Comparison of ENCODE assay signal across 21 cellular contexts in the genomic region with DNA sequence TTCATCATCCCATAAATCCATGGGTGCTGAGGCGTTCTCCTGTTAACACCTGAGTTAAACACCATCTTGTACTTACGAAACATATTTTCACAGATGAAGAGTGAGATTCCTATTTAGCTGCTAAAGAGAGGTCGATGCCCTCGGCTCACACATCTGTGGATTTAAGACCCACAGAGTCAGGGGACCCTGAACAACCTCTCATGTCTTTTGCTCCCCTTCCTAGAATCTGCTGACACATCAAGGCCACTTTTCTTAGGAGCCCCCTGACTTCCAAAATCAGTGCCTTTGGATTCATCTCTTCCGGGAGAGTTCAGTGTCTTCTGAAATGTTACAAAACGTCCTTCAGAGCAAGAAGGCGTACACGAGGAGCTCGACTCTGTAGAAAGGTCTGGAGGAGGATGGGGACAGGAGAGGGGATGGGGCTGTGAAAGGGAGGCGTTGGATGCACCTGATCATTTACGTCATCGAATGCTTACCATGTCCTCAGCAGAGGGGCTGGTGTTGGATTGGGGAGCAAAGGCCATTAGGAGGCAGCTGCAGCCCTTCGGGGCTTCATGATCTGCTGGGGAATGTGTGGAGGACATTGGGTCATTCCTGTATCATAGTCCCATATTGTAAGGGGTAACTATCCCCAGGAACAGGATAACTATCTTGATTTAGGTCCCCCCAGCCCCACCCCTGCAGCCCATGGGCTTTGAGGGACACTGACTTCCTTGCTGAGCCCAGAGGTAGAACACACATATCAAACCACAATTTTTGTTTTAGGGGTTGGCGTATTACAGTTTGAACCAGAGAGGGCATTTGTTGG. TPM values are rescaled to one million over a fixed set of nuclear protein-coding genes. Genes with fewer than 3 reads are reported as not detected.
A peak's percentile ranks its signal among the peaks of the same experiment; 100 is the strongest.
DNase-seq lines count a peak whose midpoint lies in the region; ATAC-seq, FAIRE-seq and TF ChIP-seq lines count a peak whose summit lies in the region.
"Had no signal": no experiment of that assay in that cellular context is flagged by ENCODE, and none has a peak within 500 bp of the region (broad histone marks: within the 10 kb centered on the region; RNA-seq: fewer than 3 reads in every experiment).

No MANE protein-coding gene starts in this region.

- intact Hi-C loops in Caco-2 (cut with micrococcal nuclease; ENCODE audit: unreplicated experiment): no loop called here
- intact Hi-C loops in pancreas (cut with DNase I): no loop called here
- intact Hi-C loops in stomach (cut with DNase I; ENCODE audit: low total_unique reads): no loop called here

- no peak for TF ChIP-seq EP300 in stomach (IDR thresholded peaks at IDR 0.05)

- peaks cover 5% of the 10 kb centered on the region; the same call in 1 of the 2 replicates for H3K9me3 ChIP-seq in Caco-2
- H3K9me3 ChIP-seq in pancreas: no peaks in the 10 kb centered on the region
- no peaks in the 10 kb centered on the region for H3K9me3 ChIP-seq in stomach
- H3K9me3 ChIP-seq: BE2C had no signal

- peak overlapping the region; percentile 65 to 88 (median 82) for H3K27ac ChIP-seq in pancreas
- H3K27ac ChIP-seq in stomach: peak overlapping the region in 3 of 5 donors; percentile 2 to 56 (median 52)

- H3K27me3 ChIP-seq in Caco-2 (replicated peaks; ENCODE audit: control insufficient read depth, insufficient read depth, low read length): no peaks in the 10 kb centered on the region
- H3K27me3 ChIP-seq in pancreas: no peaks in the 10 kb centered on the region
- H3K27me3 ChIP-seq in stomach: no peaks in the 10 kb centered on the region

- no peaks in the 10 kb centered on the region for H3K27me3 Mint-ChIP-seq in Caco-2 (ENCODE audit: insufficient read depth, unreplicated experiment)
- H3K27me3 Mint-ChIP-seq in chondrocyte (ENCODE audit: low read depth): peaks cover 2% of the 10 kb centered on the region
- peaks cover 18% of the 10 kb centered on the region for H3K27me3 Mint-ChIP-seq in activated naive CD8-positive, alpha-beta T cell treated with anti-CD3 and anti-CD28 coated beads for 36 hours

- DNase-seq in Caco-2 (peak in 1 of 2 experiments; percentile 38), chondrocyte (ENCODE audit: low spot score) (peak; percentile 28), pancreas (peak in 1 of 6 donors; percentile 14), stomach (no peak), NOMO-1 treated with dmso at 0.1 percent for 144 hours (lab: John Stamatoyannopoulos, UW; ENCODE audit: unreplicated experiment) (no peak), SIG-M5 treated with dmso at 0.1 percent for 504 hours (lab: John Stamatoyannopoulos, UW; ENCODE audit: unreplicated experiment) (no peak)
- DNase-seq in activated naive CD8-positive, alpha-beta T cell treated with anti-CD3 and anti-CD28 coated beads for 36 hours: no peak
- DNase-seq: ACHN; BE2C; C1 segment of cervical spinal cord; CD4-positive, CD25-positive, alpha-beta regulatory T cell; CD8-positive, alpha-beta memory T cell; COR-L47; H9 had no signal

- WGBS in pancreas, 2 donors: 54 to 55% methylated on average over 14 of the region's 14 CpGs
- WGBS in stomach, 5 donors: 73 to 87% (median 77%) methylated on average over 14 of the region's 14 CpGs

- TSS peak; percentile 66 for BruUV-seq in Caco-2 (replicated peaks; lab: Mats Ljungman, UMichigan)

- no peak overlapping the region for H3K4me3 ChIP-seq in Caco-2 (ENCODE audit: low read depth, low read length)
- no peak overlapping the region for H3K4me3 ChIP-seq in pancreas
- H3K4me3 ChIP-seq in stomach: no peak overlapping the region

- H3K4me1 Mint-ChIP-seq in Caco-2 (ENCODE audit: low read depth, unreplicated experiment) (peaks cover 52% of the 10 kb centered on the region), chondrocyte (ENCODE audit: low read depth) (peaks cover 6% of the 10 kb centered on the region)
- H3K4me1 Mint-ChIP-seq in activated naive CD8-positive, alpha-beta T cell treated with anti-CD3 and anti-CD28 coated beads for 36 hours: no peaks in the 10 kb centered on the region
- H3K4me1 Mint-ChIP-seq: CD4-positive, CD25-positive, alpha-beta regulatory T cell; CD8-positive, alpha-beta memory T cell had no signal

- no peak for TF ChIP-seq POLR2A in stomach (IDR thresholded peaks at IDR 0.05)

- H3K4me3 Mint-ChIP-seq in Caco-2 (ENCODE audit: unreplicated experiment) (peak overlapping the region; percentile 48), chondrocyte (ENCODE audit: unreplicated experiment) (no peak overlapping the region)
- H3K4me3 Mint-ChIP-seq in activated naive CD8-positive, alpha-beta T cell treated with anti-CD3 and anti-CD28 coated beads for 36 hours: no peak overlapping the region
- H3K4me3 Mint-ChIP-seq: CD4-positive, CD25-positive, alpha-beta regulatory T cell; CD8-positive, alpha-beta memory T cell; H9 had no signal

- TF ChIP-seq CTCF in Caco-2 (IDR thresholded peaks at IDR 0.05; ENCODE audit: insufficient read depth in 1 of 2, low read depth in 1 of 2, low read length in 1 of 2, severe bottlenecking in 1 of 2, unreplicated experiment in 1 of 2) (no peak), chondrocyte (IDR thresholded peaks at IDR 0.05) (no peak), pancreas (IDR thresholded peaks at IDR 0.05) (no peak), stomach (IDR thresholded peaks at IDR 0.05) (no peak)

- no peaks in the 10 kb centered on the region for H3K9me3 Mint-ChIP-seq in Caco-2 (ENCODE audit: unreplicated experiment)
- H3K9me3 Mint-ChIP-seq in chondrocyte (ENCODE audit: low read depth): no peaks in the 10 kb centered on the region
- no peaks in the 10 kb centered on the region for H3K9me3 Mint-ChIP-seq in activated naive CD8-positive, alpha-beta T cell treated with anti-CD3 and anti-CD28 coated beads for 36 hours
- H3K9me3 Mint-ChIP-seq: CD8-positive, alpha-beta memory T cell; H9 had no signal

- CTCF ChIA-PET in Caco-2 (lab: Charles Lee): interaction anchor here (0.6 to 1.6 kb wide), 6 partner anchors 13 to 216 kb away, joined by 3 to 12 read pairs (median 7); partner anchors contain the start of gene RRBP1

- H3K36me3 ChIP-seq in Caco-2 (ENCODE audit: control insufficient read depth, insufficient read depth, low read length): no peaks in the 10 kb centered on the region
- H3K36me3 ChIP-seq in pancreas: no peaks in the 10 kb centered on the region
- H3K36me3 ChIP-seq in stomach: no peaks in the 10 kb centered on the region
- H3K36me3 ChIP-seq: BE2C had no signal

- peaks cover 32% of the 10 kb centered on the region for H3K36me3 Mint-ChIP-seq in Caco-2 (ENCODE audit: insufficient read depth, unreplicated experiment)
- no peaks in the 10 kb centered on the region for H3K36me3 Mint-ChIP-seq in chondrocyte (ENCODE audit: low read depth)
- H3K36me3 Mint-ChIP-seq in activated naive CD8-positive, alpha-beta T cell treated with anti-CD3 and anti-CD28 coated beads for 36 hours: no peaks in the 10 kb centered on the region
- H3K36me3 Mint-ChIP-seq: CD4-positive, CD25-positive, alpha-beta regulatory T cell; CD8-positive, alpha-beta memory T cell had no signal

- H3K4me1 ChIP-seq in Caco-2 (peaks cover 57% of the 10 kb centered on the region), pancreas (peaks cover 0 to 12% (median 6%) of the 10 kb centered on the region in 3 donors), stomach (peaks cover 0 to 15% (median 2%) of the 10 kb centered on the region in 4 donors)
- H3K4me1 ChIP-seq: BE2C had no signal

- H3K27ac Mint-ChIP-seq in Caco-2 (ENCODE audit: unreplicated experiment) (peak overlapping the region; percentile 95), chondrocyte (ENCODE audit: unreplicated experiment) (no peak overlapping the region)
- H3K27ac Mint-ChIP-seq in activated naive CD8-positive, alpha-beta T cell treated with anti-CD3 and anti-CD28 coated beads for 36 hours: no peak overlapping the region
- H3K27ac Mint-ChIP-seq: CD4-positive, CD25-positive, alpha-beta regulatory T cell; H9 had no signal

- peak in 2 of 4 donors; percentile 8 to 16 for ATAC-seq in pancreas

- POLR2A ChIA-PET in Caco-2 (lab: Charles Lee): interaction anchor here (0.5 to 2.4 kb wide), 4 partner anchors 13 to 153 kb away, joined by 3 to 23 read pairs (median 11); partner anchors contain the start of genes DSTN and RRBP1

- no peak for FAIRE-seq in pancreas (lab: Jason Lieb, UNC)
- FAIRE-seq: D721Med, G401.6, GM12891, GM19239, H1 had no signal

RNA-seq across cellular contexts. Expression of gene BANF2, which starts 22.9 kb away (rescaled TPM):
- total RNA-seq in Caco-2 (2022) (2.1 and 3.0 TPM in 2 replicates), chondrocyte (not detected in 3 replicates), pancreas (1 to 10 TPM in 5 of 6 donors, under 1 TPM in 1; 0.88 to 6.4 (median 2.0) TPM), stomach (not detected)
- polyA plus RNA-seq in pancreas (1 to 10 TPM in 1 of 2 donors, under 1 TPM in 1; 0.59 to 1.3 TPM), stomach (not detected)
- not detected for total RNA-seq in activated naive CD8-positive, alpha-beta T cell treated with anti-CD3 and anti-CD28 coated beads for 36 hours
- total RNA-seq: A172; CD4-positive, CD25-positive, alpha-beta regulatory T cell; CD8-positive, alpha-beta memory T cell; H1; H9; HT-29 had no signal
- polyA plus RNA-seq: CD4-positive, CD25-positive, alpha-beta regulatory T cell; CD8-positive, alpha-beta memory T cell; H1 had no signal

RNA-seq across cellular contexts. Expression of gene RRBP1, which starts 40.7 kb away (rescaled TPM):
- total RNA-seq in Caco-2 (2022): 665 and 758 TPM in 2 replicates
- 459 to 621 TPM (median 460 TPM) in 3 replicates for total RNA-seq in chondrocyte
- 100 to 1,000 TPM; 339 to 442 (median 354) TPM for total RNA-seq in pancreas
- 100 to 1,000 TPM; 170 to 269 TPM for polyA plus RNA-seq in pancreas
- 100 to 1,000 TPM; 125 to 456 (median 251) TPM for total RNA-seq in stomach
- polyA plus RNA-seq in stomach: 10 to 100 TPM; 34.4 to 79.6 (median 74.6) TPM
- total RNA-seq in activated naive CD8-positive, alpha-beta T cell treated with anti-CD3 and anti-CD28 coated beads for 36 hours: 10 to 100 TPM; 24.0 to 26.5 TPM

Comparison
In these comparisons a context has a peak if more than half of its experiments do, and no peak if none do; other contexts are left out.
1. RNA of gene RRBP1, which starts 40.7 kb away (total RNA-seq): 665 to 758 TPM in Caco-2, 459 to 621 TPM in chondrocyte, 339 to 442 TPM in pancreas and 125 to 456 TPM in stomach; 24.0 to 26.5 TPM in activated naive CD8-positive, alpha-beta T cell treated with anti-CD3 and anti-CD28 coated beads for 36 hours; every median in the first group is over 4 times any median in the second.